Comparison of ENCODE assay signal across 1 cellular context in the genomic region with DNA sequence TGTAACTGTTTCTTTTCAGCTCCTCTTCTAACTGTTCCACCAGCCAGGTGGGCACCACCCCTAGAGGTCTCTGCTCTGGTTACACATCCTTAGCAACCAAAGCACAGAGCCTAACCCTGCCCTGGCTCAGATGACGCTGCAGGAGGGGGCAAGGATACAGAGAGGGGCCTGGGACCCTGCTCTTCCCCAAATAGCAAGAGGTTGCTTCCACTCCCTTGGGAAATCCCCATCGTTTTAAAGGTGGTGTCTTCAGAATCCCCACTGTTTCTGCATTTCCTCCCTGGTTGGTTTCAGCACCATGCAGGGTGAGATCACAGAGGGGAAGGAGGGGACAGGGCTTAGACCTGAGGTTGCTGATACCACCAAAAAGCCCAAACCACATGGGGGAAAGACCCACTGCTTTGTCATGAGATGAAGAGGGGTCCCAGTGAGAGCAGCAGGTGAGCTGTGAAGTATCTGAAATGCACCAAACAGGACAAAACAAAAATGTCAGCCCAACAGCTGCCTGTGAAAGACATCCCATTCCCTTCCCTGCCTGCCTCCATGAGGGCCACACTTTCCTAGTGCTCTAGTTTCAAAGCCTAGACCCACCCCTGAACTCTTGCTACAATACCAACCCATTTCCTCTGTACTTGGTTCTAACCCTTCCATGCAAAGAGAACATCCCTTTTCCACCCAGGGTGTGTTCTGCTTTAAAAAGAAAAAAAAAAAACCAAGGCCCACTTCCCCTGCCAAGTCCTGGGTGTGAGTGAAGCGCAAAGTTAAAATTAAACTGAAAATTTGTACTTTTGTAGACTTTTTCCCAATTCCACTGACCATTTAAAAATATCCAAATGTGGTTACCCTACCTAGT.
TF ChIP-seq lines count a peak whose summit lies in the region.

No MANE protein-coding gene starts in this region.

TF ChIP-seq in SK-N-SH treated with all-trans-retinoic acid at 6 μM for 48 hours, 23 proteins besides CTCF, POLR2A, EP300 and RAD21 (continued from another document):
- TF ChIP-seq POU6F1 (CRISPR knock-in tag; IDR thresholded peaks at IDR 0.05; ENCODE audit: borderline replicate concordance, low read depth) (no peak), RARB (CRISPR knock-in tag; IDR thresholded peaks at IDR 0.05) (no peak)
